Comparison of ENCODE assay signal across 12 cellular contexts in the genomic region with DNA sequence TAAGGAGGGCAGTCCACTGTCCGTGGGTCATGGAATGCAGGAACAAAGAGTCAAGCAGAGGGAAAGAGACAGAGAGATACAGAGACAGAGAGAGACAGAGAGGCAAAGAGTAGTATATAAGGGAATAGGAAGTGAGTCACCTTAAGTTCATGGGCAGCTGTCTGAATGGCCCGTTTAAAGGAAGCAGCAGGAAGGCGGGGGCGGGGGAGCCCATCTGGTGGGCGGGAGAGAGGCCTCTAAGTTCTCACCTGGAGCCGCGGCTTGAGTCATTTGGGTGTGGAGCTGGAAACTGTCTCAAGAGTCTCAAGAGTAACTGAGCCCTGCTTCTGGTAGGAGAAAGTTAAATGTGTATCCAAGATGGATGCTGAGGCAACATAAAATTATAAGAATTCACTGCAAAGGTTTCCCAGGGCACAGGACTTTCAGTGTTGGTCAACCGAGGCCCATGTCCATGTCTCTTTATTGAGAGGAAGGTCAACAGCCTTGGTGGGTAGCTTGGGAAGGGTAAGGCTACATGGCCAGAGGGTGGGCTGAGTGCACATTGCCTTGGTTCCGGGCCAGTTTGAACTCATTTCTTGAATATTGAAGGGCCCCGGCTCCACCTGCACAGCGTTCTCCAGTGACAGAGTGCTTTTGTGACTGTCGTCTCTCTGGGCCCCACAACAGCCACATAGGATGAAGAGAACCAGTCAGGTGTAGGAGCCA.
DNase-seq lines count a peak whose midpoint lies in the region; TF ChIP-seq lines count a peak whose summit lies in the region.
"Had no signal": no experiment of that assay in that cellular context is flagged by ENCODE, and none has a peak within 500 bp of the region (broad histone marks: within the 10 kb centered on the region; RNA-seq: fewer than 3 reads in every experiment).

No MANE protein-coding gene starts in this region.

- no peak overlapping the region for H3K4me3 ChIP-seq in mammary epithelial cell (replicated peaks in 1 of 3; ENCODE audit: insufficient read depth in 1 of 3, low read depth in 2 of 3, low read length in 3 of 3)
- H3K4me3 ChIP-seq: HAP-1 had no signal

- H3K36me3 Mint-ChIP-seq in nephron progenitor cell (ENCODE audit: low read depth) = no peaks in the 10 kb centered on the region
- H3K36me3 Mint-ChIP-seq: naive thymus-derived CD8-positive, alpha-beta T cell had no signal

- H3K27me3 ChIP-seq in mammary epithelial cell (ENCODE audit: insufficient read depth, low read length) = no peaks in the 10 kb centered on the region

- H3K4me2 ChIP-seq in mammary epithelial cell (ENCODE audit: insufficient read depth, low read depth, low read length) = peak overlapping the region; percentile 68

- TF ChIP-seq CTCF in mammary epithelial cell (conservative IDR thresholded peaks at IDR 0.05 in 1 of 2, IDR thresholded peaks at IDR 0.05 in 1 of 2; ENCODE audit: extremely low read depth in 1 of 2, insufficient read depth in 1 of 2, low read depth in 1 of 2, low read length in 2 of 2) (no peak), nephron progenitor cell (IDR thresholded peaks at IDR 0.05) (no peak)

- dilution Hi-C loops in mammary epithelial cell (cut with HindIII; ENCODE audit: low sequenced_read_pairs) = no loop called here

- peaks cover 17% of the 10 kb centered on the region for H3K27me3 Mint-ChIP-seq in nephron progenitor cell (ENCODE audit: low read depth, poor library complexity)

- intact Hi-C loops in mammary epithelial cell (cut with micrococcal nuclease) = no loop called here

- no peaks in the 10 kb centered on the region for H3K79me2 ChIP-seq in mammary epithelial cell (ENCODE audit: insufficient read depth, low read length)

- in situ Hi-C loops in mammary epithelial cell (cut with MboI; ENCODE audit: low sequenced_read_pairs in 2 of 2) = no loop called here

- DNase-seq in HK-2 (ENCODE audit: unreplicated experiment) (peak; percentile 45), SW480 (ENCODE audit: low spot score) (peak; percentile 80), mammary epithelial cell (peak; percentile 95), NCI-H128 (lab: John Stamatoyannopoulos, UW; ENCODE audit: unreplicated experiment) (no peak), erythroblast (lab: John Stamatoyannopoulos, UW) (no peak), nephron progenitor cell (no peak)
- peak; percentile 36 for DNase-seq in stimulated activated CD4-positive, alpha-beta T cell treated with anti-CD3 and anti-CD28 coated beads, Interleukin-2, amount 100 ng/mL, for 4 hours (ENCODE audit: low read depth)
- DNase-seq in central memory CD4-positive, alpha-beta T cell = no peak
- DNase-seq: hippocampal formation; naive thymus-derived CD8-positive, alpha-beta T cell had no signal

- H3K9ac ChIP-seq in mammary epithelial cell (ENCODE audit: insufficient read depth, low read length) = no peak overlapping the region

- peaks cover 15% of the 10 kb centered on the region for H3K4me1 Mint-ChIP-seq in nephron progenitor cell

- H4K20me1 ChIP-seq in mammary epithelial cell (ENCODE audit: insufficient read depth, low read length) = no peaks in the 10 kb centered on the region

- no peak for TF ChIP-seq POLR2A in erythroblast (IDR thresholded peaks at IDR 0.05; ENCODE audit: low read length)

- H3K9me3 Mint-ChIP-seq in nephron progenitor cell = no peaks in the 10 kb centered on the region
- H3K9me3 Mint-ChIP-seq: central memory CD8-positive, alpha-beta T cell had no signal

- H3K4me1 ChIP-seq in mammary epithelial cell (ENCODE audit: insufficient read depth, low read length) = peaks cover 54% of the 10 kb centered on the region
- H3K4me1 ChIP-seq: HAP-1 had no signal

- CTCF ChIA-PET in mammary epithelial cell (lab: Charles Lee; ENCODE audit: low non-redundant PET) = interaction anchor here (0.6 kb wide), 1 partner anchor 119 kb away, joined by 7 read pairs; no protein-coding TSS in a partner anchor

- H3K9me3 ChIP-seq in mammary epithelial cell (replicated peaks; ENCODE audit: insufficient read depth, low read length) = no peaks in the 10 kb centered on the region
- H3K9me3 ChIP-seq: HAP-1 had no signal

- H3K27ac Mint-ChIP-seq in nephron progenitor cell = no peak overlapping the region

- no peaks in the 10 kb centered on the region for H3K36me3 ChIP-seq in mammary epithelial cell (ENCODE audit: insufficient read depth, low read length)
- H3K36me3 ChIP-seq: HAP-1 had no signal

- H2AFZ ChIP-seq in mammary epithelial cell (ENCODE audit: low read depth, low read length) = peak overlapping the region; percentile 63

- H3K27ac ChIP-seq in mammary epithelial cell (ENCODE audit: insufficient read depth, low read depth, low read length) = peak overlapping the region; percentile 52

- no peak overlapping the region for H3K4me3 Mint-ChIP-seq in nephron progenitor cell
- H3K4me3 Mint-ChIP-seq: central memory CD8-positive, alpha-beta T cell; naive thymus-derived CD8-positive, alpha-beta T cell had no signal

- TSS peak; percentile 96 for BruUV-seq in mammary epithelial cell (replicated peaks; lab: Mats Ljungman, UMichigan)

- 85% methylated on average over 6 of the region's 12 CpGs for WGBS in mammary epithelial cell (ENCODE audit: low coverage, missing lambda C conversion rate)

Comparison
In these comparisons a context has a peak if more than half of its experiments do, and no peak if none do; other contexts are left out.
1. DNase-seq: peak in HK-2 (single experiment), SW480 (single experiment), mammary epithelial cell (single experiment) and stimulated activated CD4-positive, alpha-beta T cell treated with anti-CD3 and anti-CD28 coated beads, Interleukin-2, amount 100 ng/mL, for 4 hours (single experiment); none in NCI-H128 (single experiment), erythroblast (0 of 2), central memory CD4-positive, alpha-beta T cell (single experiment) and nephron progenitor cell (single experiment).